Comparison of ENCODE assay signal across 8 cellular contexts in genomic region chr19:47512183-47512947, GRCh38. TPM values are rescaled to one million over a fixed set of nuclear protein-coding genes. Genes with fewer than 3 reads are reported as not detected.
DNase-seq lines count a peak whose midpoint lies in the region; ATAC-seq and TF ChIP-seq lines count a peak whose summit lies in the region.

No MANE protein-coding gene starts in this region.

- no peak overlapping the region for H2AFZ ChIP-seq in neural progenitor cell (replicated peaks)

- DNase-seq in CD4-positive, alpha-beta T cell: no peak
- DNase-seq in MV-4-11 (lab: John Stamatoyannopoulos, UW) (peak; percentile 60), neural progenitor cell (ENCODE audit: low spot score) (no peak), NCI-H2081 (lab: John Stamatoyannopoulos, UW) (no peak), head of caudate nucleus (no peak), NCI-H774 (lab: John Stamatoyannopoulos, UW) (no peak), GM19240 (ENCODE audit: insufficient read length, low spot score) (no peak)
- DNase-seq in effector memory CD8-positive, alpha-beta T cell: no peak

- intact Hi-C loops in CD4-positive, alpha-beta T cell (cut with DNase I, micrococcal nuclease): no loop called here
- intact Hi-C loops in head of caudate nucleus (cut with DNase I): loop anchor here (5.0 kb wide), 2 partner anchors 70 to 100 kb away; no protein-coding TSS in a partner anchor

- peaks cover 83% of the 10 kb centered on the region for H3K4me1 Mint-ChIP-seq in CD4-positive, alpha-beta T cell (ENCODE audit: low read depth)
- peaks cover 66 to 70% of the 10 kb centered on the region in 2 donors for H3K4me1 Mint-ChIP-seq in effector memory CD8-positive, alpha-beta T cell (ENCODE audit: low read depth in 2 of 2)
- H3K4me1 Mint-ChIP-seq in neural progenitor cell: peaks cover 35% of the 10 kb centered on the region

- no peak overlapping the region for H3K4me2 ChIP-seq in neural progenitor cell

- peaks cover 15% of the 10 kb centered on the region for H3F3A ChIP-seq in neural progenitor cell (ENCODE audit: low read depth)

- peaks cover 42% of the 10 kb centered on the region for H4K20me1 ChIP-seq in neural progenitor cell (ENCODE audit: low read depth)

- peak overlapping the region; percentile 96 for H3K27ac Mint-ChIP-seq in CD4-positive, alpha-beta T cell
- peak overlapping the region; percentile 99 to 100 for H3K27ac Mint-ChIP-seq in effector memory CD8-positive, alpha-beta T cell
- peak overlapping the region; percentile 8 for H3K27ac Mint-ChIP-seq in neural progenitor cell

- peaks cover 14% of the 10 kb centered on the region for H3K4me1 ChIP-seq in neural progenitor cell

- no peak for ATAC-seq in CD4-positive, alpha-beta T cell (ENCODE audit: poor library complexity)
- no peak for ATAC-seq in effector memory CD8-positive, alpha-beta T cell (replicated peaks)

- peaks cover 69% of the 10 kb centered on the region for H3K79me2 ChIP-seq in neural progenitor cell (ENCODE audit: low read depth)

- no peaks in the 10 kb centered on the region for H3K36me3 ChIP-seq in neural progenitor cell

- H3K9me3 Mint-ChIP-seq in CD4-positive, alpha-beta T cell: no peaks in the 10 kb centered on the region
- H3K9me3 Mint-ChIP-seq in effector memory CD8-positive, alpha-beta T cell: no peaks in the 10 kb centered on the region
- H3K9me3 Mint-ChIP-seq in neural progenitor cell: no peaks in the 10 kb centered on the region

- H3K4me3 ChIP-seq in neural progenitor cell: no peak overlapping the region

- H3K4me3 Mint-ChIP-seq in CD4-positive, alpha-beta T cell: peak overlapping the region; percentile 99
- peak overlapping the region; percentile 99 for H3K4me3 Mint-ChIP-seq in effector memory CD8-positive, alpha-beta T cell
- H3K4me3 Mint-ChIP-seq in neural progenitor cell: peak overlapping the region; percentile 97

- no peaks in the 10 kb centered on the region for H3K27me3 Mint-ChIP-seq in CD4-positive, alpha-beta T cell
- no peaks in the 10 kb centered on the region for H3K27me3 Mint-ChIP-seq in effector memory CD8-positive, alpha-beta T cell
- peaks cover 4% of the 10 kb centered on the region for H3K27me3 Mint-ChIP-seq in neural progenitor cell (ENCODE audit: insufficient read depth, low read depth)

- no peaks in the 10 kb centered on the region for H3K27me3 ChIP-seq in CD4-positive, alpha-beta T cell (ENCODE audit: control insufficient read depth, insufficient read depth, low read length)
- no peaks in the 10 kb centered on the region for H3K27me3 ChIP-seq in neural progenitor cell

- TF ChIP-seq CTCF in CD4-positive, alpha-beta T cell (IDR thresholded peaks at IDR 0.05): no peak
- TF ChIP-seq CTCF in neural progenitor cell (IDR thresholded peaks at IDR 0.05): no peak

- H3K36me3 Mint-ChIP-seq in CD4-positive, alpha-beta T cell (ENCODE audit: low read depth): peaks cover 52% of the 10 kb centered on the region
- peaks cover 57% of the 10 kb centered on the region for H3K36me3 Mint-ChIP-seq in effector memory CD8-positive, alpha-beta T cell (ENCODE audit: insufficient read depth)
- H3K36me3 Mint-ChIP-seq in neural progenitor cell: no peaks in the 10 kb centered on the region

- H3K9ac ChIP-seq in neural progenitor cell: peak overlapping the region; percentile 29

- no peaks in the 10 kb centered on the region for H3K9me3 ChIP-seq in CD4-positive, alpha-beta T cell (ENCODE audit: control insufficient read depth, low read length)
- H3K9me3 ChIP-seq in neural progenitor cell (ENCODE audit: low read depth): no peaks in the 10 kb centered on the region

- POLR2A ChIA-PET in CD4-positive, alpha-beta T cell (lab: Charles Lee): no interaction called here

- CTCF ChIA-PET in CD4-positive, alpha-beta T cell (lab: Charles Lee): interaction anchor here (1.9 kb wide), 1 partner anchor 28 kb away, joined by 9 read pairs; the partner anchor contains the start of gene KPTN

- H3K27ac ChIP-seq in CD4-positive, alpha-beta T cell (ENCODE audit: low read depth, low read length): no peak overlapping the region
- H3K27ac ChIP-seq in neural progenitor cell: no peak overlapping the region

RNA-seq across cellular contexts. Expression of gene NAPA, which starts 2.5 kb away (rescaled TPM):
- 100 to 1,000 TPM; 135 to 145 TPM for total RNA-seq in CD4-positive, alpha-beta T cell
- 30.2 and 44.9 TPM in 2 replicates for total RNA-seq in neural progenitor cell (ENCODE audit: low replicate concordance)

RNA-seq across cellular contexts. Expression of gene KPTN, which starts 28.3 kb away (rescaled TPM):
- 1 to 10 TPM; 3.6 to 4.5 TPM for total RNA-seq in CD4-positive, alpha-beta T cell
- total RNA-seq in neural progenitor cell (ENCODE audit: low replicate concordance): 17.8 and 18.1 TPM in 2 replicates

RNA-seq across cellular contexts. Expression of gene SLC8A2, which starts 40.7 kb away (rescaled TPM):
- total RNA-seq in CD4-positive, alpha-beta T cell: not detected
- total RNA-seq in neural progenitor cell (ENCODE audit: low replicate concordance): 14.5 and 17.6 TPM in 2 replicates

Comparison
In these comparisons a context has a peak if more than half of its experiments do, and no peak if none do; other contexts are left out.
1. H3K27ac Mint-ChIP-seq: peak in every context shown above with its lines; median percentile 100 in effector memory CD8-positive, alpha-beta T cell; 96 in CD4-positive, alpha-beta T cell; 8 in neural progenitor cell.
2. RNA of gene SLC8A2, which starts 40.7 kb away (total RNA-seq): 14.5 to 17.6 TPM in neural progenitor cell; not detected in CD4-positive, alpha-beta T cell; every median in the first group is over 10 times any median in the second.
3. Peak in every context shown above with its lines, with median percentiles within 50 percentile points of each other: H3K4me3 Mint-ChIP-seq.